ENCODE assay signal across 8 cellular contexts in genomic region chr12:24901975-24902461, GRCh38. TPM values are rescaled to one million over a fixed set of nuclear protein-coding genes. Genes with fewer than 3 reads are reported as not detected.
DNase-seq lines count a peak whose midpoint lies in the region; ATAC-seq and TF ChIP-seq lines count a peak whose summit lies in the region.

No MANE protein-coding gene starts in this region.

- H3K27me3 Mint-ChIP-seq in endothelial cell (ENCODE audit: unreplicated experiment) = peaks cover 3% of the 10 kb centered on the region

- H3F3A ChIP-seq in PC-9 (ENCODE audit: insufficient read depth, low read depth) = no peaks in the 10 kb centered on the region

- H2AFZ ChIP-seq in PC-9 = no peak overlapping the region

- H3K36me3 Mint-ChIP-seq in endothelial cell (ENCODE audit: low read depth, unreplicated experiment) = peaks cover 3% of the 10 kb centered on the region

- H3K79me2 ChIP-seq in PC-9 (ENCODE audit: low read depth) = no peaks in the 10 kb centered on the region

- H3K4me1 Mint-ChIP-seq in endothelial cell (ENCODE audit: unreplicated experiment) = peaks cover 26% of the 10 kb centered on the region

- peak overlapping the region; percentile 96 for H3K4me3 Mint-ChIP-seq in endothelial cell (ENCODE audit: unreplicated experiment)

- H3K27ac ChIP-seq in mucosa of rectum (ENCODE audit: low read depth in 2 of 2, low read length in 2 of 2) (no peak overlapping the region), PC-9 (no peak overlapping the region)

- H3K4me1 ChIP-seq in mucosa of rectum (ENCODE audit: control insufficient read depth in 2 of 2, insufficient read depth in 2 of 2, low read length in 2 of 2) (no peaks in the 10 kb centered on the region), PC-9 (replicated peaks; ENCODE audit: insufficient read depth) (no peaks in the 10 kb centered on the region)

- ATAC-seq in GM21423 (IDR thresholded peaks at IDR 0.05; ENCODE audit: unreplicated experiment) = no peak
- ATAC-seq in GM18907 (IDR thresholded peaks at IDR 0.05; ENCODE audit: unreplicated experiment) = no peak

- H3K36me3 ChIP-seq in mucosa of rectum (ENCODE audit: control insufficient read depth in 2 of 2, insufficient read depth in 2 of 2, low read length in 2 of 2) (no peaks in the 10 kb centered on the region), PC-9 (ENCODE audit: low read depth) (no peaks in the 10 kb centered on the region)

- intact Hi-C loops in PC-9 (cut with micrococcal nuclease; ENCODE audit: unreplicated experiment) = no loop called here

- no peaks in the 10 kb centered on the region for H4K20me1 ChIP-seq in PC-9 (ENCODE audit: insufficient read depth)

- no TSS peak for BruUV-seq in PC-9 (replicated peaks; lab: Mats Ljungman, UMichigan)

- H3K9me2 ChIP-seq in PC-9 (ENCODE audit: insufficient read depth) = no peaks in the 10 kb centered on the region

- H3K9ac ChIP-seq in mucosa of rectum (ENCODE audit: low read depth in 1 of 2, low read length in 2 of 2) = no peak overlapping the region

- no peaks in the 10 kb centered on the region for H3K9me3 Mint-ChIP-seq in endothelial cell (ENCODE audit: unreplicated experiment)

- H3K9me3 ChIP-seq in mucosa of rectum (ENCODE audit: control insufficient read depth in 2 of 2, low read length in 2 of 2) (no peaks in the 10 kb centered on the region), PC-9 (ENCODE audit: insufficient read depth, low read depth) (no peaks in the 10 kb centered on the region)

- no peak for TF ChIP-seq CTCF in endothelial cell (IDR thresholded peaks at IDR 0.05; ENCODE audit: unreplicated experiment)
- TF ChIP-seq CTCF in PC-9 (conservative IDR thresholded peaks at IDR 0.05) = no peak

- POLR2A ChIA-PET in PC-9 (lab: Charles Lee; ENCODE audit: unreplicated experiment) = no interaction called here

- peak overlapping the region; percentile 93 for H3K27ac Mint-ChIP-seq in endothelial cell (ENCODE audit: unreplicated experiment)

- no peak overlapping the region for H3K4me2 ChIP-seq in PC-9

- peak overlapping the region; percentile 59 to 60 for H3K4me3 ChIP-seq in mucosa of rectum (ENCODE audit: low read length in 2 of 2)
- no peak overlapping the region for H3K4me3 ChIP-seq in PC-9

- CTCF ChIA-PET in PC-9 (lab: Charles Lee) = no interaction called here

- peak; percentile 49 for DNase-seq in stimulated activated CD4-positive, alpha-beta T cell treated with anti-CD3 and anti-CD28 coated beads, Interleukin-15, amount 100 ng/mL, for 24 hours
- no peak for DNase-seq in stimulated activated CD4-positive, alpha-beta T cell treated with anti-CD3 and anti-CD28 coated beads, Interleukin-2, amount 100 ng/mL, for 48 hours
- peak; percentile 53 for DNase-seq in endothelial cell (ENCODE audit: low spot score)
- DNase-seq in NCI-H146 (lab: John Stamatoyannopoulos, UW) = no peak
- DNase-seq in PC-9 = no peak

- peaks cover 0 to 3% of the 10 kb centered on the region in 2 donors for H3K27me3 ChIP-seq in mucosa of rectum (ENCODE audit: control insufficient read depth in 2 of 2, insufficient read depth in 2 of 2, low read length in 2 of 2)
- no peaks in the 10 kb centered on the region for H3K27me3 ChIP-seq in PC-9 (ENCODE audit: insufficient read depth, low read depth)

RNA-seq across cellular contexts. Expression of gene BCAT1, which starts 46.9 kb away (rescaled TPM):
- 110 TPM for total RNA-seq in endothelial cell (ENCODE audit: unreplicated experiment)
- total RNA-seq in PC-9 (2021) = 75.4 and 78.6 TPM in 2 replicates

Comparison
In these comparisons a context has a peak if more than half of its experiments do, and no peak if none do; other contexts are left out.
1. DNase-seq: peak in stimulated activated CD4-positive, alpha-beta T cell treated with anti-CD3 and anti-CD28 coated beads, Interleukin-15, amount 100 ng/mL, for 24 hours (single experiment) and endothelial cell (single experiment); none in stimulated activated CD4-positive, alpha-beta T cell treated with anti-CD3 and anti-CD28 coated beads, Interleukin-2, amount 100 ng/mL, for 48 hours (0 of 2), NCI-H146 (single experiment) and PC-9 (0 of 2).